8 cellular contexts compared by ENCODE assay signal in the genomic region with DNA sequence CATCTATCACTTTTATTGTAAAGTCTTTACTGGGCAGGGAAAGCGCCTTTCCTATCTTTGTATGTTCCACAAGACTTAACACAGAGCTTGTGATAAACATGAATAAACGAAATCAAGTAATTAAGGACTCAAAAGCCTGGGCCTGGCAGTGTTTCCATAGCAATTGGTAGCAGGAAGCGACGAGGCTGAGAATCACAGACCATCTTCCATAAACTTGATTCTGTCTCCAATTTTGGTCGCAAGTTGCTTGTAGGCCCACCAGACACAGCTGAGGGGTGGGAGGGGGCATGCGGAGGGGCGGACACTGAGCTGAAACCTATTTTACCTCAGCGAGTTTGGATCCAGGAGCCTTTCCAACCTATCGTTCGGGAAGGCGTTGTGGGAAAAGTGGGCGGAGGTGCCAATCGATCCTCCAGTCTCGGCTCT. TPM values are rescaled to one million over a fixed set of nuclear protein-coding genes. Genes with fewer than 3 reads are reported as not detected.
A peak's percentile ranks its signal among the peaks of the same experiment; 100 is the strongest.
DNase-seq lines count a peak whose midpoint lies in the region; ATAC-seq and TF ChIP-seq lines count a peak whose summit lies in the region.

No MANE protein-coding gene starts in this region.

- peaks cover 9% of the 10 kb centered on the region for H3K27me3 ChIP-seq in skeletal muscle satellite cell (ENCODE audit: control insufficient read depth, insufficient read depth, low read length)

- TF ChIP-seq CTCF in VCaP (conservative IDR thresholded peaks at IDR 0.05) = no peak

- ATAC-seq in sciatic nerve = no peak

- no peaks in the 10 kb centered on the region for H3K9me3 ChIP-seq in skeletal muscle satellite cell (replicated peaks; ENCODE audit: low read length)

- peak overlapping the region; percentile 86 for H3K4me3 ChIP-seq in skeletal muscle satellite cell (ENCODE audit: low read length)

- H3K9ac ChIP-seq in skeletal muscle satellite cell (ENCODE audit: low read depth, low read length) = peak overlapping the region; percentile 75

- H3K36me3 ChIP-seq in skeletal muscle satellite cell (ENCODE audit: insufficient read depth, low read length) = no peaks in the 10 kb centered on the region

- peak overlapping the region; percentile 67 for H3K27ac ChIP-seq in VCaP

- no peaks in the 10 kb centered on the region for H3K4me1 ChIP-seq in skeletal muscle satellite cell (ENCODE audit: control insufficient read depth, insufficient read depth, low read length)

- DNase-seq in stimulated activated CD8-positive, alpha-beta memory T cell treated with anti-CD3 and anti-CD28 coated beads, Interleukin-15, amount 100 ng/mL, for 24 hours (ENCODE audit: low read depth) = peak; percentile 5
- no peak for DNase-seq in stimulated activated CD8-positive, alpha-beta memory T cell treated with anti-CD3 and anti-CD28 coated beads, Interleukin-4, amount 100 ng/mL, for 48 hours
- peak; percentile 7 for DNase-seq in germinal center (ENCODE audit: low spot score)
- no peak for DNase-seq in sciatic nerve (ENCODE audit: low spot score)
- DNase-seq in islet precursor cell = no peak
- no peak for DNase-seq in NCI-H1092 (lab: John Stamatoyannopoulos, UW)

- H3K4me2 ChIP-seq in skeletal muscle satellite cell (ENCODE audit: low read length) = peak overlapping the region; percentile 97

- intact Hi-C loops in sciatic nerve (cut with DNase I) = no loop called here

RNA-seq across cellular contexts. Expression of a gene that starts 0.3 kb away (rescaled TPM):
- 0.22 TPM in 1 of 2 replicates, not detected in the other for total RNA-seq in skeletal muscle satellite cell (2012; rRNA removed)
- total RNA-seq in sciatic nerve = 0.40 TPM

RNA-seq across cellular contexts. Expression of a gene that starts 1.0 kb away (rescaled TPM):
- under 0.01 and 0.44 TPM in 2 replicates for total RNA-seq in skeletal muscle satellite cell (2012; rRNA removed)
- total RNA-seq in sciatic nerve = 0.76 TPM

RNA-seq across cellular contexts. Expression of a gene that starts 54.0 kb away (rescaled TPM):
- total RNA-seq in skeletal muscle satellite cell (2012; rRNA removed) = under 0.01 TPM in 1 of 2 replicates, not detected in the other
- 2.1 TPM for total RNA-seq in sciatic nerve

Comparison
In these comparisons a context has a peak if more than half of its experiments do, and no peak if none do; other contexts are left out.
1. DNase-seq: peak in stimulated activated CD8-positive, alpha-beta memory T cell treated with anti-CD3 and anti-CD28 coated beads, Interleukin-15, amount 100 ng/mL, for 24 hours (single experiment) and germinal center (single experiment); none in stimulated activated CD8-positive, alpha-beta memory T cell treated with anti-CD3 and anti-CD28 coated beads, Interleukin-4, amount 100 ng/mL, for 48 hours (single experiment), sciatic nerve (single experiment), islet precursor cell (single experiment) and NCI-H1092 (single experiment).